In the genomic region with DNA sequence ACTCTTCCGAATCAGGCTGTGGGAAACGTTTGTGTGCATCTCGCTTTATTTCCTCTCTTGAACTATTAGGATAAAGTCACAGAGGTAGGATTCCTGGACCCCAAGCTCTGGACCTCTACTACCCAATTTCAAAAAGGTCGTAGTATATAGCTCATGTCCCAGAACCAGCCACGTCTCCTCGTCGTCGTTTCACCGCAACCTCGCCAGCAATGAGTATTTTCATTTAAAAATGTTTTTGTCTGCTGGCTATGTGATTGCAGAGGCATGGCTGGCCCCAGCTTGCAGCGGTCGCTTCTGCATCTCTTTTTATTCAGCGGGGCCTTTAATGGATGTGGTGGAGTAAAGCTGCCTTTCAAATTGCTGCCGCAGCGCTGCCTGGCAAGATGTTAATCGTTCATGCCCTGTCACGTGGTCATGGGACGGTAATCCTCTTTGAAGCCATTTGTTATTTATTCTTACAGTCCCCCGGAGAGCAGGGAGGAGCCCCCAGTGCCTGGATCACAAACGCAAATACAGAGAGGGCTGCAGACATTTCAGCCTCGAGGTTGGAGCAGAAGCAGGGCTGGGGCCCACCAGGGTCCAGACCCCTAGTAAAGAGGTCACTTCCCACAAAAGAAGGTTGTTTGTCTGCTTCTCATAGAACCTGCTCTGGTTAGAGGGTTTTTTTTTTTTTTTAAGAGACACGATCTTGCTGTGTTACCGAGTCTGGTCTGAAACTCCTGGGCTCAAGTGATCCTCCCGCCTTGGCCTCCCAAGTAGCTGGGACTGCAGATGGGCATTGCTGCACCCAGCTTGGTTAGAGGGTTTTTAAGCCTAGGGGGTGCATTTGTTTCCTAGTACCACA, we compare ENCODE assay signal across 1 cellular context.
TF ChIP-seq lines count a peak whose summit lies in the region.

No MANE protein-coding gene starts in this region.

TF ChIP-seq in HEK293, 187 proteins besides CTCF, POLR2A, EP300 and RAD21 (continued from another document):
- TF ChIP-seq ZNF148 (tag by site-specific recombination; IDR thresholded peaks at IDR 0.05; ENCODE audit: borderline replicate concordance) (no peak), ZNF174 (tag by site-specific recombination; IDR thresholded peaks at IDR 0.05) (no peak), ZBTB17 (tag by site-specific recombination; IDR thresholded peaks at IDR 0.05) (0 out of 2 replicates have a peak, but pooled peaks have one; percentile 48), ZXDB (tag by site-specific recombination; IDR thresholded peaks at IDR 0.05) (no peak), ZNF248 (tag by site-specific recombination; IDR thresholded peaks at IDR 0.05) (no peak), IKZF3 (tag by site-specific recombination; IDR thresholded peaks at IDR 0.05) (no peak), ZNF561 (tag by site-specific recombination; IDR thresholded peaks at IDR 0.05; ENCODE audit: borderline replicate concordance) (peak; percentile 22; the same call in 1 of the 2 replicates), PRDM10 (tag by site-specific recombination; IDR thresholded peaks at IDR 0.05) (no peak), ZBTB10 (tag by site-specific recombination; IDR thresholded peaks at IDR 0.05) (no peak), ZNF169 (tag by site-specific recombination; IDR thresholded peaks at IDR 0.05) (no peak), ZNF37A (tag by site-specific recombination; IDR thresholded peaks at IDR 0.05) (no peak), ZBTB44 (tag by site-specific recombination; IDR thresholded peaks at IDR 0.05) (peak; percentile 53; the same call in 1 of the 2 replicates)
- TF ChIP-seq, protein P1, sequence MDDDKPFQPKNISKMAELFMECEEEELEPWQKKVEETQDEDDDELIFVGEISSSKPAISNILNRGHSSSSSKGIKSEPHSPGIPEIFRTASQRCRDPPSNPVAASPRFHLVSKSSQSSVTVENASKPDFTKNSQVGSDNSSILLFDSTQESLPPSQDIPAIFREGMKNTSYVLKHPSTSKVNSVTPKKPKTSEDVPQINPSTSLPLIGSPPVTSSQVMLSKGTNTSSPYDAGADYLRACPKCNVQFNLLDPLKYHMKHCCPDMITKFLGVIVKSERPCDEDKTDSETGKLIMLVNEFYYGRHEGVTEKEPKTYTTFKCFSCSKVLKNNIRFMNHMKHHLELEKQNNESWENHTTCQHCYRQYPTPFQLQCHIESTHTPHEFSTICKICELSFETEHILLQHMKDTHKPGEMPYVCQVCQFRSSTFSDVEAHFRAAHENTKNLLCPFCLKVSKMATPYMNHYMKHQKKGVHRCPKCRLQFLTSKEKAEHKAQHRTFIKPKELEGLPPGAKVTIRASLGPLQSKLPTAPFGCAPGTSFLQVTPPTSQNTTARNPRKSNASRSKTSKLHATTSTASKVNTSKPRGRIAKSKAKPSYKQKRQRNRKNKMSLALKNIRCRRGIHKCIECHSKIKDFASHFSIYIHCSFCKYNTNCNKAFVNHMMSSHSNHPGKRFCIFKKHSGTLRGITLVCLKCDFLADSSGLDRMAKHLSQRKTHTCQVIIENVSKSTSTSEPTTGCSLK (tag by site-specific recombination; IDR thresholded peaks at IDR 0.05), result no peak
- TF ChIP-seq, protein P2, sequence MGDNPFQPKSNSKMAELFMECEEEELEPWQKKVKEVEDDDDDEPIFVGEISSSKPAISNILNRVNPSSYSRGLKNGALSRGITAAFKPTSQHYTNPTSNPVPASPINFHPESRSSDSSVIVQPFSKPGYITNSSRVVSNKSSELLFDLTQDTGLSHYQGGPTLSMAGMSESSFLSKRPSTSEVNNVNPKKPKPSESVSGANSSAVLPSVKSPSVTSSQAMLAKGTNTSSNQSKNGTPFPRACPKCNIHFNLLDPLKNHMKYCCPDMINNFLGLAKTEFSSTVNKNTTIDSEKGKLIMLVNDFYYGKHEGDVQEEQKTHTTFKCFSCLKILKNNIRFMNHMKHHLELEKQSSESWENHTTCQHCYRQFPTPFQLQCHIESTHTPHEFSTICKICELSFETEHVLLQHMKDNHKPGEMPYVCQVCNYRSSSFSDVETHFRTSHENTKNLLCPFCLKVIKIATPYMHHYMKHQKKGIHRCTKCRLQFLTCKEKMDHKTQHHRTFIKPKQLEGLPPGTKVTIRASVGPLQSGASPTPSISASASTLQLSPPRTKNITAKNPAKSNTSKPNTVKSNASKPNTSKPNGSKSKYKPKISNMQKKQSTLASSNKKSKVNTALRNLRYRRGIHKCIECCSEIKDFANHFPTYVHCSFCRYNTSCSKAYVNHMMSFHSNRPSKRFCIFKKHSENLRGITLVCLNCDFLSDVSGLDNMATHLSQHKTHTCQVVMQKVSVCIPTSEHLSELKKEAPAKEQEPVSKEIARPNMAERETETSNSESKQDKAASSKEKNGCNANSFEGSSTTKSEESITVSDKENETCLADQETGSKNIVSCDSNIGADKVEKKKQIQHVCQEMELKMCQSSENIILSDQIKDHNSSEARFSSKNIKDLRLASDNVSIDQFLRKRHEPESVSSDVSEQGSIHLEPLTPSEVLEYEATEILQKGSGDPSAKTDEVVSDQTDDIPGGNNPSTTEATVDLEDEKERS (tag by site-specific recombination; IDR thresholded peaks at IDR 0.05), result no peak
